27 cellular contexts compared by ENCODE assay signal in the genomic region with DNA sequence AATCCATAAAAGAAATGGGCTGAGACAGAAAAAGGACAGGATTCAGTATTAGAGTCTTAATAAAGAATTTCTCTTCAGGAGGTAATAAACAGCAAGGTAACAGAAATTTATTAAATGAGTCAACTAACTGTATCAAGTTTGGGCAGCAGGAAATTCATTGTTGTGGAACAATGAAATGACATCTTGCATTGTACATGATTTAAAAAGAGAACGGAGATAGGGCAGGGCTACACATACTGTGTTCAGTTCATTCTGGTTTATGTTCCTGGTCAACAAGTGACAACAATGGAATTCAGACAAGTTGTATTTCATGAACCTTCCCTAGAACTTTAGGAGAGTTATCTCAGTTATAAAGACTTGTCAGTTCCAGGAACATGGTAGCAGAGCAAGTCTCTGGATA.
"Had no signal": no experiment of that assay in that cellular context is flagged by ENCODE, and none has a peak within 500 bp of the region (broad histone marks: within the 10 kb centered on the region; RNA-seq: fewer than 3 reads in every experiment).

No MANE protein-coding gene starts in this region.

- DNase-seq: activated B cell treated with CpG ODN at 0.5 μM for 24 hours; activated CD4-positive, alpha-beta T cell treated with anti-CD3 and anti-CD28 coated beads for 48 hours; activated CD4-positive, alpha-beta T cell treated with anti-CD3 and anti-CD28 coated beads, Interleukin-2, amount 50 U/mL, for 1 hour; activated CD4-positive, alpha-beta T cell treated with anti-CD3 and anti-CD28 coated beads, Interleukin-2, amount 50 U/mL, for 48 hours; activated CD8-positive, alpha-beta memory T cell treated with anti-CD3 and anti-CD28 coated beads for 24 hours; activated CD8-positive, alpha-beta T cell treated with anti-CD3 and anti-CD28 coated beads for 36 hours; activated effector memory CD4-positive, alpha-beta T cell treated with Interleukin-2 at 50 U/mL for 16 hours; activated gamma-delta T cell treated with Interleukin-2 at 50 U/mL for 16 hours; activated naive CD4-positive, alpha-beta T cell treated with anti-CD3 and anti-CD28 coated beads, Interleukin-2, amount 50 U/mL, for 16 hours; activated naive CD4-positive, alpha-beta T cell treated with Interleukin-2 at 50 U/mL for 16 hours; activated T-cell treated with anti-CD3 and anti-CD28 coated beads, Interleukin-2, amount 50 U/mL, for 4 hours; amniotic stem cell; anterior cingulate cortex; brain microvascular endothelial cell; cortex of kidney; dorsolateral prefrontal cortex; effector memory CD4-positive, alpha-beta T cell; endodermal cell; erythroblast; foreskin fibroblast; glutamatergic neuron; heart left ventricle; T-helper 1 cell; T-helper 17 cell; T1000; WERI-Rb-1 had no signal

- H3K4me3 ChIP-seq: dorsolateral prefrontal cortex, esophagus muscularis mucosa, heart left ventricle had no signal
